ENCODE assay signal across 11 cellular contexts in genomic region chr19:9308091-9308490, GRCh38. TPM values are rescaled to one million over a fixed set of nuclear protein-coding genes. Genes with fewer than 3 reads are reported as not detected.
DNase-seq lines count a peak whose midpoint lies in the region; ATAC-seq and TF ChIP-seq lines count a peak whose summit lies in the region.
"Had no signal": no experiment of that assay in that cellular context is flagged by ENCODE, and none has a peak within 500 bp of the region (broad histone marks: within the 10 kb centered on the region; RNA-seq: fewer than 3 reads in every experiment).

No MANE protein-coding gene starts in this region.

- no peak for TF ChIP-seq CTCF in lower lobe of right lung (IDR thresholded peaks at IDR 0.05)

- H3K27me3 Mint-ChIP-seq in stimulated activated naive CD8-positive, alpha-beta T cell treated with anti-CD3 and anti-CD28 coated beads, Interleukin-15, Interleukin-2, amounts not matched to agents 100 ng/mL and 50 ng/mL, for 24 hours, result no peaks in the 10 kb centered on the region
- H3K27me3 Mint-ChIP-seq in activated T-helper 2 cell treated with anti-CD3 and anti-CD28 coated beads, Interferon-gamma antibody, Interleukin-2, Interleukin-4, amounts not matched to agents 10 μg/mL and 5 μg/mL and 100 μg/mL, durations not matched to agents 14 hours and 24 hours and 36 hours (ENCODE audit: low read depth), result no peaks in the 10 kb centered on the region

- H3K27ac ChIP-seq in lower lobe of right lung, result no peak overlapping the region

- DNase-seq in stimulated activated naive CD8-positive, alpha-beta T cell treated with anti-CD3 and anti-CD28 coated beads, Interleukin-15, Interleukin-2, amounts not matched to agents 100 U/mL and 50 U/mL, for 24 hours, result no peak
- no peak for DNase-seq in activated T-helper 2 cell treated with anti-CD3 and anti-CD28 coated beads, Interferon-gamma antibody, Interleukin-2, Interleukin-4, amounts not matched to agents 10 μg/mL and 5 μg/mL and 100 μg/mL, durations not matched to agents 14 hours and 24 hours and 36 hours (ENCODE audit: low spot score)
- DNase-seq in lower lobe of right lung, result no peak
- no peak for DNase-seq in dedifferentiated amniotic fluid mesenchymal stem cell (ENCODE audit: extremely low spot score)
- no peak for DNase-seq in RKO (ENCODE audit: low spot score)
- no peak for DNase-seq in SW480 (ENCODE audit: low spot score)
- DNase-seq: hypothalamus, NCI-H1436 had no signal

- H3K36me3 ChIP-seq in lower lobe of right lung, result peaks cover 19% of the 10 kb centered on the region

- no peak for ATAC-seq in stimulated activated naive CD8-positive, alpha-beta T cell treated with anti-CD3 and anti-CD28 coated beads, Interleukin-15, Interleukin-2, amounts not matched to agents 100 U/mL and 50 U/mL, for 24 hours
- ATAC-seq in lower lobe of right lung (no peak), HG02973 (IDR thresholded peaks at IDR 0.05; ENCODE audit: unreplicated experiment) (no peak)

- H3K4me1 Mint-ChIP-seq in stimulated activated naive CD8-positive, alpha-beta T cell treated with anti-CD3 and anti-CD28 coated beads, Interleukin-15, Interleukin-2, amounts not matched to agents 100 ng/mL and 50 ng/mL, for 24 hours (ENCODE audit: low read depth), result peaks cover 20% of the 10 kb centered on the region
- peaks cover 12% of the 10 kb centered on the region for H3K4me1 Mint-ChIP-seq in activated T-helper 2 cell treated with anti-CD3 and anti-CD28 coated beads, Interferon-gamma antibody, Interleukin-2, Interleukin-4, amounts not matched to agents 10 μg/mL and 5 μg/mL and 100 μg/mL, durations not matched to agents 14 hours and 24 hours and 36 hours (ENCODE audit: low read depth)

- intact Hi-C loops in activated T-helper 2 cell treated with anti-CD3 and anti-CD28 coated beads, Interferon-gamma antibody, Interleukin-2, Interleukin-4, amounts not matched to agents 10 μg/mL and 5 μg/mL and 100 μg/mL, durations not matched to agents 14 hours and 24 hours and 36 hours (cut with micrococcal nuclease), result no loop called here
- intact Hi-C loops in lower lobe of right lung (cut with DNase I), result no loop called here

- peaks cover 19% of the 10 kb centered on the region for H3K4me1 ChIP-seq in lower lobe of right lung

- H3K27ac Mint-ChIP-seq in stimulated activated naive CD8-positive, alpha-beta T cell treated with anti-CD3 and anti-CD28 coated beads, Interleukin-15, Interleukin-2, amounts not matched to agents 100 ng/mL and 50 ng/mL, for 24 hours, result peak overlapping the region; percentile 45
- H3K27ac Mint-ChIP-seq in activated T-helper 2 cell treated with anti-CD3 and anti-CD28 coated beads, Interferon-gamma antibody, Interleukin-2, Interleukin-4, amounts not matched to agents 10 μg/mL and 5 μg/mL and 100 μg/mL, durations not matched to agents 14 hours and 24 hours and 36 hours, result no peak overlapping the region

- H3K4me3 Mint-ChIP-seq in stimulated activated naive CD8-positive, alpha-beta T cell treated with anti-CD3 and anti-CD28 coated beads, Interleukin-15, Interleukin-2, amounts not matched to agents 100 ng/mL and 50 ng/mL, for 24 hours, result peak overlapping the region; percentile 97
- H3K4me3 Mint-ChIP-seq in activated T-helper 2 cell treated with anti-CD3 and anti-CD28 coated beads, Interferon-gamma antibody, Interleukin-2, Interleukin-4, amounts not matched to agents 10 μg/mL and 5 μg/mL and 100 μg/mL, durations not matched to agents 14 hours and 24 hours and 36 hours (ENCODE audit: low read depth), result peak overlapping the region; percentile 79

- H3K4me3 ChIP-seq in lower lobe of right lung, result peak overlapping the region; percentile 91

- peaks cover 29% of the 10 kb centered on the region for H3K36me3 Mint-ChIP-seq in stimulated activated naive CD8-positive, alpha-beta T cell treated with anti-CD3 and anti-CD28 coated beads, Interleukin-15, Interleukin-2, amounts not matched to agents 100 ng/mL and 50 ng/mL, for 24 hours (ENCODE audit: low read depth)
- peaks cover 30% of the 10 kb centered on the region for H3K36me3 Mint-ChIP-seq in activated T-helper 2 cell treated with anti-CD3 and anti-CD28 coated beads, Interferon-gamma antibody, Interleukin-2, Interleukin-4, amounts not matched to agents 10 μg/mL and 5 μg/mL and 100 μg/mL, durations not matched to agents 14 hours and 24 hours and 36 hours (ENCODE audit: low read depth)

- peaks cover 14% of the 10 kb centered on the region for H3K9me3 Mint-ChIP-seq in stimulated activated naive CD8-positive, alpha-beta T cell treated with anti-CD3 and anti-CD28 coated beads, Interleukin-15, Interleukin-2, amounts not matched to agents 100 ng/mL and 50 ng/mL, for 24 hours
- H3K9me3 Mint-ChIP-seq in activated T-helper 2 cell treated with anti-CD3 and anti-CD28 coated beads, Interferon-gamma antibody, Interleukin-2, Interleukin-4, amounts not matched to agents 10 μg/mL and 5 μg/mL and 100 μg/mL, durations not matched to agents 14 hours and 24 hours and 36 hours, result peaks cover 30% of the 10 kb centered on the region

- H3K9me3 ChIP-seq in lower lobe of right lung, result no peaks in the 10 kb centered on the region

- H3K27me3 ChIP-seq in lower lobe of right lung (ENCODE audit: low read depth), result no peaks in the 10 kb centered on the region

RNA-seq across cellular contexts. Expression of gene ZNF699, which starts 1.5 kb away (rescaled TPM):
- 4.4 and 5.2 TPM in 2 replicates for total RNA-seq in activated T-helper 2 cell treated with anti-CD3 and anti-CD28 coated beads, Interferon-gamma antibody, Interleukin-2, Interleukin-4, amounts not matched to agents 10 μg/mL and 5 μg/mL and 100 μg/mL, durations not matched to agents 14 hours and 24 hours and 36 hours
- total RNA-seq in lower lobe of right lung, result 9.0 TPM

RNA-seq across cellular contexts. Expression of gene ZNF559, which starts 15.9 kb away (rescaled TPM):
- 8.2 and 8.4 TPM in 2 replicates for total RNA-seq in activated T-helper 2 cell treated with anti-CD3 and anti-CD28 coated beads, Interferon-gamma antibody, Interleukin-2, Interleukin-4, amounts not matched to agents 10 μg/mL and 5 μg/mL and 100 μg/mL, durations not matched to agents 14 hours and 24 hours and 36 hours
- 20.2 TPM for total RNA-seq in lower lobe of right lung

RNA-seq across cellular contexts. Expression of gene ZNF177, which starts 54.7 kb away (rescaled TPM):
- total RNA-seq in activated T-helper 2 cell treated with anti-CD3 and anti-CD28 coated beads, Interferon-gamma antibody, Interleukin-2, Interleukin-4, amounts not matched to agents 10 μg/mL and 5 μg/mL and 100 μg/mL, durations not matched to agents 14 hours and 24 hours and 36 hours, result 0.46 and 0.48 TPM in 2 replicates
- 2.2 TPM for total RNA-seq in lower lobe of right lung

RNA-seq across cellular contexts. Expression of gene OR7E24, which starts 57.4 kb away (rescaled TPM):
- total RNA-seq in activated T-helper 2 cell treated with anti-CD3 and anti-CD28 coated beads, Interferon-gamma antibody, Interleukin-2, Interleukin-4, amounts not matched to agents 10 μg/mL and 5 μg/mL and 100 μg/mL, durations not matched to agents 14 hours and 24 hours and 36 hours, result not detected in 2 replicates
- not detected for total RNA-seq in lower lobe of right lung
- total RNA-seq: omental fat pad had no signal
